In genomic region chr5:75512383-75513074, GRCh38 we compare ENCODE assay signal across 8 cellular contexts. TPM values are rescaled to one million over a fixed set of nuclear protein-coding genes. Genes with fewer than 3 reads are reported as not detected.
A peak's percentile ranks its signal among the peaks of the same experiment; 100 is the strongest.
DNase-seq lines count a peak whose midpoint lies in the region; ATAC-seq and TF ChIP-seq lines count a peak whose summit lies in the region.

No MANE protein-coding gene starts in this region.

- TF ChIP-seq CTCF in PC-3 (conservative IDR thresholded peaks at IDR 0.05; ENCODE audit: low read depth, low read length), result no peak
- TF ChIP-seq CTCF in epithelial cell of esophagus (IDR thresholded peaks at IDR 0.05; ENCODE audit: insufficient read depth, low read depth, low read length, missing control alignments), result no peak
- no peak for TF ChIP-seq CTCF in prostate gland (IDR thresholded peaks at IDR 0.05)

- POLR2A ChIA-PET in PC-3 (lab: Charles Lee; ENCODE audit: unreplicated experiment), result no interaction called here

- no peaks in the 10 kb centered on the region for H3K36me3 ChIP-seq in PC-3 (ENCODE audit: low read depth, low read length)
- no peaks in the 10 kb centered on the region for H3K36me3 ChIP-seq in prostate gland

- H3K4me2 ChIP-seq in PC-3 (ENCODE audit: low read length), result peak overlapping the region; percentile 87

- H3K27ac ChIP-seq in PC-3 (ENCODE audit: low read length) (peak overlapping the region; percentile 7; the same call in 1 of the 2 replicates), prostate gland (peak overlapping the region; percentile 93 to 95)

- H2AFZ ChIP-seq in PC-3 (ENCODE audit: low read length), result peak overlapping the region; percentile 88

- H3K4me3 ChIP-seq in PC-3 (ENCODE audit: low read length) (peak overlapping the region; percentile 83), epithelial cell of esophagus (ENCODE audit: low read length) (peak overlapping the region; percentile 88), prostate gland (peak overlapping the region; percentile 79 to 93)

- H4K20me1 ChIP-seq in PC-3 (ENCODE audit: low read length), result no peaks in the 10 kb centered on the region

- DNase-seq in NCI-H82 (lab: John Stamatoyannopoulos, UW), result peak; percentile 18
- no peak for DNase-seq in NCI-H82 treated with DMSO at 0.1 percent for 48 hours (lab: John Stamatoyannopoulos, UW; ENCODE audit: unreplicated experiment)
- no peak for DNase-seq in PC-3
- DNase-seq in epithelial cell of esophagus (ENCODE audit: low read depth), result no peak
- no peak for DNase-seq in prostate gland (ENCODE audit: low spot score)
- no peak for DNase-seq in GOT3 (lab: John Stamatoyannopoulos, UW)
- DNase-seq in NCI-H187 (lab: John Stamatoyannopoulos, UW), result no peak

- ATAC-seq in PC-3, result no peak
- ATAC-seq in GM21447 (IDR thresholded peaks at IDR 0.05; ENCODE audit: unreplicated experiment), result no peak

- intact Hi-C loops in PC-3 (cut with micrococcal nuclease) (loop anchor here (2.0 to 5.0 kb wide), 3 partner anchors 55 to 276 kb away; partner anchors contain the start of gene ANKRD31), prostate gland (cut with DNase I) (loop anchor here (5.0 kb wide), 1 partner anchor 460 kb away; the partner anchor contains the start of gene GCNT4)

- no TSS peak for BruUV-seq in PC-3 (replicated peaks; lab: Mats Ljungman, UMichigan)

- no peaks in the 10 kb centered on the region for H3F3A ChIP-seq in PC-3 (ENCODE audit: low read length, unreplicated experiment)

- H3K9me2 ChIP-seq in PC-3 (replicated peaks; ENCODE audit: low read length), result no peaks in the 10 kb centered on the region

- H3K9me3 ChIP-seq in PC-3 (ENCODE audit: low read length) (no peaks in the 10 kb centered on the region), prostate gland (no peaks in the 10 kb centered on the region)

- peak overlapping the region; percentile 73 for H3K9ac ChIP-seq in PC-3 (ENCODE audit: low read length)

- H3K79me2 ChIP-seq in PC-3 (ENCODE audit: low read length), result peaks cover 84% of the 10 kb centered on the region

- H3K27me3 ChIP-seq in PC-3 (ENCODE audit: low read length) (no peaks in the 10 kb centered on the region), prostate gland (replicated peaks; ENCODE audit: insufficient read depth) (no peaks in the 10 kb centered on the region)

- TF ChIP-seq POLR2A in prostate gland (IDR thresholded peaks at IDR 0.05), result no peak

- H3K4me1 ChIP-seq in PC-3 (ENCODE audit: insufficient read depth, low read length) (peaks cover 15% of the 10 kb centered on the region), prostate gland (replicated peaks) (no peaks in the 10 kb centered on the region)

- 81% methylated on average over 16 of the region's 16 CpGs for WGBS in prostate gland

- CTCF ChIA-PET in PC-3 (lab: Charles Lee), result no interaction called here

RNA-seq across cellular contexts. Expression of gene POLK, which starts 0.8 kb away (rescaled TPM):
- total RNA-seq in PC-3 (2014; rRNA removed) (6.5 and 9.0 TPM in 2 replicates), prostate gland (10 to 100 TPM; 28.4 to 33.6 TPM)

RNA-seq across cellular contexts. Expression of gene CERT1, which starts 1.1 kb away (rescaled TPM):
- total RNA-seq in PC-3 (2014; rRNA removed) (5.6 and 6.5 TPM in 2 replicates), prostate gland (10 to 100 TPM; 32.3 to 35.5 TPM)
